8 cellular contexts compared by ENCODE assay signal in genomic region chr16:53282975-53283946, GRCh38.
DNase-seq lines count a peak whose midpoint lies in the region; ATAC-seq and TF ChIP-seq lines count a peak whose summit lies in the region.
"Had no signal": no experiment of that assay in that cellular context is flagged by ENCODE, and none has a peak within 500 bp of the region (broad histone marks: within the 10 kb centered on the region; RNA-seq: fewer than 3 reads in every experiment).

No MANE protein-coding gene starts in this region.

- peaks cover 3% of the 10 kb centered on the region for H3K9me3 ChIP-seq in WERI-Rb-1 (ENCODE audit: severe bottlenecking)
- H3K9me3 ChIP-seq in iPS DF 6.9 (ENCODE audit: control insufficient read depth, insufficient read depth, low read length) = no peaks in the 10 kb centered on the region
- no peaks in the 10 kb centered on the region for H3K9me3 ChIP-seq in upper lobe of right lung

- 100% methylated on average over 1 of the region's 3 CpGs for WGBS in iPS DF 6.9 (ENCODE audit: insufficient coverage, insufficient read length)

- H3K4me1 ChIP-seq in iPS DF 6.9 (ENCODE audit: control insufficient read depth, insufficient read depth, low read length) (no peaks in the 10 kb centered on the region), upper lobe of right lung (no peaks in the 10 kb centered on the region)

- H3K36me3 ChIP-seq in WERI-Rb-1 = peaks cover 42% of the 10 kb centered on the region
- H3K36me3 ChIP-seq in iPS DF 6.9 (ENCODE audit: control insufficient read depth, insufficient read depth, low read length) = peaks cover 7% of the 10 kb centered on the region; the same call in 1 of the 2 replicates
- H3K36me3 ChIP-seq in upper lobe of right lung = peaks cover 47% of the 10 kb centered on the region

- DNase-seq in GM03348 (ENCODE audit: low spot score) = peak; percentile 64
- DNase-seq in MV-4-11 (lab: John Stamatoyannopoulos, UW) = peak; percentile 20
- DNase-seq in WERI-Rb-1 = no peak
- peak; percentile 16 for DNase-seq in iPS DF 6.9 (ENCODE audit: low read depth, low spot score)
- no peak for DNase-seq in upper lobe of right lung
- DNase-seq in posterior vena cava (ENCODE audit: low spot score) = no peak
- no peak for DNase-seq in stimulated activated CD4-positive, alpha-beta T cell treated with anti-CD3 and anti-CD28 coated beads, Interleukin-2, amount 100 ng/mL, for 48 hours
- DNase-seq: activated B cell treated with CpG ODN at 0.5 μM for 24 hours had no signal

- H3K27ac ChIP-seq in WERI-Rb-1 (no peak overlapping the region), iPS DF 6.9 (ENCODE audit: low read length) (no peak overlapping the region), upper lobe of right lung (no peak overlapping the region)

- TF ChIP-seq CTCF in WERI-Rb-1 (IDR thresholded peaks at IDR 0.05; ENCODE audit: low read depth, low read length) (peak; percentile 55; the same call in 1 of the 2 replicates), upper lobe of right lung (IDR thresholded peaks at IDR 0.05) (peak; percentile 57)

- intact Hi-C loops in upper lobe of right lung (cut with DNase I) = no loop called here
- intact Hi-C loops in posterior vena cava (cut with DNase I) = no loop called here

- no peaks in the 10 kb centered on the region for H3K27me3 ChIP-seq in WERI-Rb-1 (ENCODE audit: insufficient read depth, low read depth, severe bottlenecking)
- H3K27me3 ChIP-seq in iPS DF 6.9 (ENCODE audit: control insufficient read depth, insufficient read depth, low read length) = no peaks in the 10 kb centered on the region
- no peaks in the 10 kb centered on the region for H3K27me3 ChIP-seq in upper lobe of right lung

- peak; percentile 52 for ATAC-seq in upper lobe of right lung

- H3K4me3 ChIP-seq in WERI-Rb-1 (ENCODE audit: low read depth, low read length) = no peak overlapping the region
- no peak overlapping the region for H3K4me3 ChIP-seq in iPS DF 6.9 (ENCODE audit: low read length)
- no peak overlapping the region for H3K4me3 ChIP-seq in upper lobe of right lung

Comparison
In these comparisons a context has a peak if more than half of its experiments do, and no peak if none do; other contexts are left out.
1. DNase-seq: peak in GM03348 (single experiment), MV-4-11 (single experiment) and iPS DF 6.9 (single experiment); none in WERI-Rb-1 (single experiment), upper lobe of right lung (single experiment), posterior vena cava (single experiment) and stimulated activated CD4-positive, alpha-beta T cell treated with anti-CD3 and anti-CD28 coated beads, Interleukin-2, amount 100 ng/mL, for 48 hours (0 of 2).